8 cellular contexts compared by ENCODE assay signal in genomic region chr1:244833734-244834595, GRCh38. TPM values are rescaled to one million over a fixed set of nuclear protein-coding genes. Genes with fewer than 3 reads are reported as not detected.
A peak's percentile ranks its signal among the peaks of the same experiment; 100 is the strongest.
DNase-seq lines count a peak whose midpoint lies in the region; ATAC-seq, FAIRE-seq and TF ChIP-seq lines count a peak whose summit lies in the region.

No MANE protein-coding gene starts in this region.

- POLR2A ChIA-PET in A549 (lab: Yijun Ruan, JAX), result interaction anchor here (0.7 to 3.9 kb wide), 11 partner anchors 13 to 234 kb away, joined by 3 to 57 read pairs (median 7); partner anchors contain the start of gene HNRNPU
- POLR2A ChIA-PET in naive thymus-derived CD4-positive, alpha-beta T cell (lab: Charles Lee), result interaction anchor here (0.7 to 29.6 kb wide), 28 partner anchors 8 to 1578 kb away, joined by 3 to 1419 read pairs (median 4); partner anchors contain the start of genes ADSS2, AKT3, CATSPERE and DESI2

- H3K4me1 ChIP-seq in A549, result peaks cover 26% of the 10 kb centered on the region; the same call in 2 of the 3 replicates
- H3K4me1 ChIP-seq in naive thymus-derived CD4-positive, alpha-beta T cell (ENCODE audit: control insufficient read depth in 2 of 2, insufficient read depth in 2 of 2, low read length in 2 of 2), result peaks cover 17 to 27% of the 10 kb centered on the region in 2 donors

- no peak for TF ChIP-seq CTCF in A549 (IDR thresholded peaks at IDR 0.05)

- H3K27ac Mint-ChIP-seq in naive thymus-derived CD4-positive, alpha-beta T cell, result peak overlapping the region; percentile 99 to 100 (median 100)

- peak; percentile 67 to 87 for DNase-seq in A549 (ENCODE audit: low read depth in 1 of 2, low spot score in 1 of 2)
- DNase-seq in HuH-7 (ENCODE audit: low spot score), result peak; percentile 64
- DNase-seq in RKO (ENCODE audit: low spot score), result peak; percentile 89
- DNase-seq in activated T-helper 1 cell treated with anti-CD3 and anti-CD28 coated beads, Interleukin-2, amount 50 U/mL, for 16 hours (ENCODE audit: low read depth in 1 of 2, low spot score in 1 of 2), result peak; percentile 15 to 34
- peak; percentile 80 for DNase-seq in fibroblast of gingiva (ENCODE audit: low read depth)
- peak; percentile 22 to 69 (median 57) for DNase-seq in naive thymus-derived CD4-positive, alpha-beta T cell
- peak; percentile 54 for DNase-seq in stromal cell of bone marrow (ENCODE audit: low read depth)

- H3K36me3 Mint-ChIP-seq in naive thymus-derived CD4-positive, alpha-beta T cell, result peaks cover 0 to 17% (median 12%) of the 10 kb centered on the region in 5 donors

- TF ChIP-seq POLR2A in A549 (IDR thresholded peaks at IDR 0.05; ENCODE audit: low read length), result peak; percentile 46

- no peaks in the 10 kb centered on the region for H3K27me3 Mint-ChIP-seq in naive thymus-derived CD4-positive, alpha-beta T cell

- H3K4me1 Mint-ChIP-seq in naive thymus-derived CD4-positive, alpha-beta T cell, result peaks cover 29 to 40% (median 34%) of the 10 kb centered on the region in 7 donors

- no peaks in the 10 kb centered on the region for H3K27me3 ChIP-seq in naive thymus-derived CD4-positive, alpha-beta T cell (ENCODE audit: control insufficient read depth in 2 of 2, insufficient read depth in 2 of 2, low read length in 2 of 2)

- H3K27ac ChIP-seq in A549, result peak overlapping the region; percentile 90 to 97
- H3K27ac ChIP-seq in naive thymus-derived CD4-positive, alpha-beta T cell (ENCODE audit: low read depth, low read length), result peak overlapping the region; percentile 96

- peaks cover 0 to 11% (median 0%) of the 10 kb centered on the region in 11 donors for H3K9me3 Mint-ChIP-seq in naive thymus-derived CD4-positive, alpha-beta T cell

- CTCF ChIA-PET in A549 (lab: Yijun Ruan, JAX), result interaction anchor here (0.6 to 3.4 kb wide), 6 partner anchors 14 to 231 kb away, joined by 3 to 17 read pairs (median 4); partner anchors contain the start of gene HNRNPU
- CTCF ChIA-PET in naive thymus-derived CD4-positive, alpha-beta T cell (lab: Charles Lee), result interaction anchor here (0.7 to 8.1 kb wide), 6 partner anchors 9 to 209 kb away, joined by 3 to 83 read pairs (median 6); partner anchors contain the start of gene HNRNPU

- no peak; a peak in 1 of 5 replicates for TF ChIP-seq EP300 in A549 (IDR thresholded peaks at IDR 0.05)

- H3K4me3 Mint-ChIP-seq in naive thymus-derived CD4-positive, alpha-beta T cell, result peak overlapping the region; percentile 85 to 100 (median 97)

- peaks cover 0 to 4% (median 0%) of the 10 kb centered on the region in 3 experiments for H3K36me3 ChIP-seq in naive thymus-derived CD4-positive, alpha-beta T cell (ENCODE audit: control insufficient read depth in 2 of 3, insufficient read depth in 3 of 3, low read length in 3 of 3)

- under 1% methylated on average over 32 of the region's 32 CpGs for WGBS in A549 (ENCODE audit: missing lambda C conversion rate)

- no peaks in the 10 kb centered on the region for H3K9me3 ChIP-seq in A549
- H3K9me3 ChIP-seq in naive thymus-derived CD4-positive, alpha-beta T cell (ENCODE audit: control insufficient read depth in 2 of 3, low read length in 3 of 3), result no peaks in the 10 kb centered on the region

- intact Hi-C loops in naive thymus-derived CD4-positive, alpha-beta T cell (cut with micrococcal nuclease), result loop anchor here (1.0 to 10.0 kb wide), 7 partner anchors 33 to 1732 kb away; partner anchors contain the start of genes CATSPERE (in 1 of the 2), CEP170 (in 1 of the 2), CNST (in 1 of the 2) and SDCCAG8 (in 1 of the 2)

- H3K4me2 ChIP-seq in A549, result peak overlapping the region; percentile 82

- FAIRE-seq in A549 (lab: Jason Lieb, UNC), result no peak

- ATAC-seq in A549 (peak; percentile 39 to 58), GM18520 (IDR thresholded peaks at IDR 0.05; ENCODE audit: unreplicated experiment) (peak; percentile 9)
- ATAC-seq in naive thymus-derived CD4-positive, alpha-beta T cell, result peak; percentile 28

- 0 out of 5 replicates have a peak, but pooled peaks of 1 of the 2 experiments have one; percentile 15 for TF ChIP-seq RAD21 in A549 (conservative IDR thresholded peaks at IDR 0.05 in 1 of 2, IDR thresholded peaks at IDR 0.05 in 1 of 2)

- peak overlapping the region; percentile 69 for H3K4me3 ChIP-seq in A549
- peak overlapping the region; percentile 87 for H3K4me3 ChIP-seq in naive thymus-derived CD4-positive, alpha-beta T cell (ENCODE audit: low read length)

TF ChIP-seq in A549, 52 proteins besides CTCF, POLR2A, EP300 and RAD21:
- no peak for TF ChIP-seq POLR2AphosphoS2 (conservative IDR thresholded peaks at IDR 0.05; ENCODE audit: low read length)
- TF ChIP-seq TFCP2L1 (CRISPR knock-in tag; IDR thresholded peaks at IDR 0.05), result no peak
- TF ChIP-seq MAZ (IDR thresholded peaks at IDR 0.05; ENCODE audit: borderline replicate concordance, low read depth, low read length), result 0 out of 2 replicates have a peak, but pooled peaks have one; percentile 11
- 0 out of 2 replicates have a peak, but pooled peaks have one; percentile 34 for TF ChIP-seq FOXS1 (CRISPR knock-in tag; IDR thresholded peaks at IDR 0.05)
- peak; percentile 77 for TF ChIP-seq MAFK (IDR thresholded peaks at IDR 0.05; ENCODE audit: partially characterized antibody)
- peak; percentile 48; the same call in 1 of the 2 replicates for TF ChIP-seq NFE2L2 (conservative IDR thresholded peaks at IDR 0.05; ENCODE audit: low read length)
- TF ChIP-seq KDM1A (IDR thresholded peaks at IDR 0.05; ENCODE audit: low read depth), result peak; percentile 80; the same call in 1 of the 2 replicates

RNA-seq across cellular contexts. Expression of gene COX20, which starts 1.5 kb away (rescaled TPM):
- polyA plus RNA-seq in A549 (2011; rRNA removed), result 28.1 and 65.4 TPM in 2 replicates
- polyA plus RNA-seq in A549 (2012; cell fraction: cytosol; rRNA removed), result 12.6 and 14.4 TPM in 2 replicates
- polyA plus RNA-seq in A549 (2012; cell fraction: nucleus; rRNA removed), result 3.5 and 6.2 TPM in 2 replicates
- polyA plus RNA-seq in A549 (2017; fragmentation: RNase III; extraction: RNeasy Plus Mini Kit Qiagen cat#74134 plus additional on column Dnase treatment), result 64.4 to 78.2 TPM (median 74.6 TPM) in 3 replicates
- 6.1 and 6.7 TPM in 2 replicates for polyA minus RNA-seq in A549 (2011; rRNA and poly(A)+ RNA removed)
- total RNA-seq in naive thymus-derived CD4-positive, alpha-beta T cell, result 10 to 100 TPM; 23.5 to 31.0 (median 27.8) TPM
- 10 to 100 TPM; 17.1 to 43.7 TPM for polyA plus RNA-seq in naive thymus-derived CD4-positive, alpha-beta T cell

RNA-seq across cellular contexts. Expression of gene HNRNPU, which starts 30.4 kb away (rescaled TPM):
- polyA plus RNA-seq in A549 (2011; rRNA removed), result 345 and 529 TPM in 2 replicates
- 132 and 167 TPM in 2 replicates for polyA plus RNA-seq in A549 (2012; cell fraction: cytosol; rRNA removed)
- polyA plus RNA-seq in A549 (2012; cell fraction: nucleus; rRNA removed), result 136 and 185 TPM in 2 replicates
- polyA plus RNA-seq in A549 (2017; fragmentation: RNase III; extraction: RNeasy Plus Mini Kit Qiagen cat#74134 plus additional on column Dnase treatment), result 449 to 465 TPM (median 455 TPM) in 3 replicates
- polyA minus RNA-seq in A549 (2011; rRNA and poly(A)+ RNA removed), result 330 and 400 TPM in 2 replicates
- total RNA-seq in naive thymus-derived CD4-positive, alpha-beta T cell, result 100 to 1,000 TPM; 378 to 509 (median 428) TPM
- polyA plus RNA-seq in naive thymus-derived CD4-positive, alpha-beta T cell, result 100 to 1,000 TPM; 282 to 474 TPM

Comparison
In these comparisons a context has a peak if more than half of its experiments do, and no peak if none do; other contexts are left out.
1. Peak in every context shown above with its lines: DNase-seq, ATAC-seq, H3K4me3 ChIP-seq and H3K27ac ChIP-seq.
2. DNase-seq: peak in every context shown above with its lines; median percentile 89 in RKO; 80 in fibroblast of gingiva; 77 in A549; 64 in HuH-7; 57 in naive thymus-derived CD4-positive, alpha-beta T cell; 54 in stromal cell of bone marrow; 24 in activated T-helper 1 cell treated with anti-CD3 and anti-CD28 coated beads, Interleukin-2, amount 50 U/mL, for 16 hours.